ENCODE assay signal across 30 cellular contexts in the genomic region with DNA sequence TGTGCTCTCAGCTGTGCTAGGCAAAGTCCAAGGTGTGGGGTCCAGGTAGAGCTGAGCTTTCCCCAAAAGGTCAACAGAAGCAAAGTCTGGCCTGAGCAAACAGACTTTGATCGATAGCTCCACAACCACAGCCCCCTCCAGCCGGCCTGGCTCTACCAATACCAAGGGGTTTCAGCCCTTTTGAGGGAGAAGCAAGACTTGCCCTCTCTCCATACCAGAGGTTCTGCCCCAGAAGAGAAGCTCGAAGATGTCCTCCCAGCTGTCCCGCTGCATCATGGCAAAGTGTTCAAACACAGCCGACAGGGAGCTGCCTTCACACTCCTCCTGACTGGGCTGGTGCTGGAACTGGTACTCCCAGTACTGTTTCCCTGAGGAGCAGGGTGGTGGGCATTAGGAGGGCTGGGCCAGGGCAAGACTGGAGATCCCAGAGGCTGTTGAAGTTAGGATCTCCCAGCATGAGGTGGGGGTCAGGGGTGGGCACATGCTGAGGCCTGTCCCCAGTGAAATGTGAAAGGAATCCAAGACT. TPM values are rescaled to one million over a fixed set of nuclear protein-coding genes. Genes with fewer than 3 reads are reported as not detected.
"Had no signal": no experiment of that assay in that cellular context is flagged by ENCODE, and none has a peak within 500 bp of the region (broad histone marks: within the 10 kb centered on the region; RNA-seq: fewer than 3 reads in every experiment).

No MANE protein-coding gene starts in this region.

- H3K9me3 ChIP-seq: ascending aorta, left lung, mucosa of descending colon, neutrophil, pancreas, testis, transverse colon had no signal

- H3K4me3 ChIP-seq: ascending aorta, left lung, lung, mucosa of descending colon, pancreas, testis, transverse colon had no signal

- ATAC-seq: esophagus mucosa; left lung; mucosa of descending colon; natural killer cell treated with Interleukin-12 subunit alpha and Interleukin-12 subunit beta and Interleukin-15 and Interleukin-18, amount 100 ng/mL, for 72 hours; pancreas; right cardiac atrium; stimulated activated naive CD8-positive, alpha-beta T cell treated with anti-CD3 and anti-CD28 coated beads, Interleukin-15, Interleukin-2, amounts not matched to agents 100 U/mL and 50 U/mL, for 24 hours had no signal

- H3K27ac ChIP-seq: ascending aorta, brain microvascular endothelial cell, left lung, neutrophil, pancreas, testis, transverse colon had no signal

- H3K27me3 ChIP-seq: ascending aorta, brain microvascular endothelial cell, pancreas, testis had no signal

- DNase-seq: activated CD4-positive, alpha-beta T cell treated with anti-CD3 and anti-CD28 coated beads for 4 hours; activated CD4-positive, alpha-beta T cell treated with anti-CD3 and anti-CD28 coated beads, Interleukin-2, amount 50 U/mL, for 4 hours; activated effector memory CD4-positive, alpha-beta T cell treated with anti-CD3 and anti-CD28 coated beads, Interleukin-2, amount 50 U/mL, for 16 hours; activated naive CD4-positive, alpha-beta T cell treated with anti-CD3 and anti-CD28 coated beads, Interleukin-2, amount 10 ng/mL, durations not matched to agents 7 days and 5 days; activated naive CD8-positive, alpha-beta T cell treated with anti-CD3 and anti-CD28 coated beads, Interleukin-2, amount 10 ng/mL, durations not matched to agents 7 days and 5 days; activated T-cell treated with anti-CD3 and anti-CD28 coated beads for 4 hours; brain microvascular endothelial cell; endodermal cell; foreskin fibroblast; head of caudate nucleus; hypothalamus; kidney glomerular epithelial cell; left lung; mucosa of descending colon; pancreas; right cardiac atrium; stimulated activated CD4-positive, alpha-beta T cell treated with anti-CD3 and anti-CD28 coated beads, Interleukin-4, amount 100 ng/mL, for 1 hour; stimulated activated naive CD8-positive, alpha-beta T cell treated with anti-CD3 and anti-CD28 coated beads, Interleukin-15, Interleukin-2, amounts not matched to agents 100 U/mL and 50 U/mL, for 24 hours; T-helper 1 cell; testis; transverse colon had no signal

- H3K36me3 ChIP-seq: brain microvascular endothelial cell had no signal

RNA-seq across cellular contexts. Expression of a gene that starts 1.7 kb away (rescaled TPM):
- total RNA-seq: transverse colon had no signal

RNA-seq across cellular contexts. Expression of a gene that starts 3.4 kb away (rescaled TPM):
- total RNA-seq: activated naive CD8-positive, alpha-beta T cell treated with anti-CD3 and anti-CD28 coated beads, Interleukin-2, amount 10 ng/mL, durations not matched to agents 7 days and 5 days; activated T-helper 1 cell treated with anti-CD3 and anti-CD28 coated beads, Interleukin-12 subunit alpha, Interleukin-12 subunit beta, Interleukin-2, Interleukin-4 antibody, amounts not matched to agents 30 ng/mL and 10 ng/mL and 1 ng/mL, durations not matched to agents 14 hours and 24 hours and 36 hours; ascending aorta; cardiac septum; endodermal cell; esophagus mucosa; left lung; lung; mesenteric fat pad; mucosa of descending colon; myocyte; natural killer cell treated with Interleukin-12 subunit alpha and Interleukin-12 subunit beta and Interleukin-15 and Interleukin-18, amount 100 ng/mL, for 72 hours; pancreas; right cardiac atrium; testis; transverse colon had no signal
